ENCODE assay signal across 9 cellular contexts in the genomic region with DNA sequence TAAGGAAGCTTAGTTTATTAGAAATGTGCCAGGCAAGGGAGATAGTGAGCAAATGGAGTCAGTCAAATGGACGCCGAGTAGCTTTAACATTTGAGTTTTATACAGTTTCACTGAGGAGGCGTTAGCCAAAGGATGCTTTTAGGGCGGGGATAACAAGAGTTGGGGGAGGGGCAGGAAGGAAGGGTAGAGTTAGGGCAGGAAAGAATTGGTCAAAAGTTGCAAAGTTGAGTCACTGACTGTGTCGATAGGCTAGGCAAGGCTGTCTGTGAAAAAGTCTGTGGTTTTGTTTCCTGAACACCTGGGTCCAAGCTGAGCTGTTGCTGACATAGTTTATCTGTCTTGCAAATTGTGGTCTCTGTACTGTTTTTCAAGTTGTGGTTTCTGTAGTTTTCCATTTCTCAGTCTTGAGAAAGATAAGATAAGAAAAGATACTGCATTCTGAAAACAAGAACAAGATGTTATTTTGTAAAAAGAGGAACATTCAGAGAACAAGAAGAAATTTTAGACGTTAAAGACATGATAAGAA.
DNase-seq lines count a peak whose midpoint lies in the region; ATAC-seq and TF ChIP-seq lines count a peak whose summit lies in the region.
"Had no signal": no experiment of that assay in that cellular context is flagged by ENCODE, and none has a peak within 500 bp of the region (broad histone marks: within the 10 kb centered on the region; RNA-seq: fewer than 3 reads in every experiment).

No MANE protein-coding gene starts in this region.

- no peaks in the 10 kb centered on the region for H3K27me3 ChIP-seq in adrenal gland
- no peaks in the 10 kb centered on the region for H3K27me3 ChIP-seq in naive thymus-derived CD4-positive, alpha-beta T cell (ENCODE audit: control insufficient read depth in 2 of 2, insufficient read depth in 2 of 2, low read length in 2 of 2)
- no peaks in the 10 kb centered on the region for H3K27me3 ChIP-seq in upper lobe of left lung

- POLR2A ChIA-PET in naive thymus-derived CD4-positive, alpha-beta T cell (lab: Charles Lee): interaction anchor here (0.7 to 5.7 kb wide), 24 partner anchors 8 to 243 kb away, joined by 3 to 103 read pairs (median 4); a partner anchor contains a TSS

- peak overlapping the region; percentile 92 to 99 (median 97) for H3K27ac Mint-ChIP-seq in naive thymus-derived CD4-positive, alpha-beta T cell

- peaks cover 0 to 15% of the 10 kb centered on the region in 2 donors for H3K4me1 ChIP-seq in adrenal gland (replicated peaks in 1 of 2)
- peaks cover 61% of the 10 kb centered on the region in 2 donors for H3K4me1 ChIP-seq in naive thymus-derived CD4-positive, alpha-beta T cell (ENCODE audit: control insufficient read depth in 2 of 2, insufficient read depth in 2 of 2, low read length in 2 of 2)
- H3K4me1 ChIP-seq in upper lobe of left lung: peaks cover 8 to 21% (median 12%) of the 10 kb centered on the region in 4 donors

- H3K36me3 ChIP-seq in adrenal gland (replicated peaks in 1 of 2) (no peaks in the 10 kb centered on the region), upper lobe of left lung (no peaks in the 10 kb centered on the region)
- no peaks in the 10 kb centered on the region for H3K36me3 ChIP-seq in naive thymus-derived CD4-positive, alpha-beta T cell (ENCODE audit: control insufficient read depth in 2 of 3, insufficient read depth in 3 of 3, low read length in 3 of 3)

- CTCF ChIA-PET in naive thymus-derived CD4-positive, alpha-beta T cell (lab: Charles Lee): interaction anchor here (0.6 to 1.4 kb wide), 7 partner anchors 18 to 237 kb away, joined by 3 to 7 read pairs (median 4); a partner anchor contains a TSS

- no peak overlapping the region for H3K4me3 ChIP-seq in adrenal gland
- no peak overlapping the region for H3K4me3 ChIP-seq in naive thymus-derived CD4-positive, alpha-beta T cell (ENCODE audit: low read length)
- no peak overlapping the region for H3K4me3 ChIP-seq in upper lobe of left lung

- no peak for TF ChIP-seq CTCF in adrenal gland (IDR thresholded peaks at IDR 0.05)
- no peak for TF ChIP-seq CTCF in upper lobe of left lung (IDR thresholded peaks at IDR 0.05)

- H3K4me3 Mint-ChIP-seq in naive thymus-derived CD4-positive, alpha-beta T cell: peak overlapping the region; percentile 36 to 92 (median 76)

- peaks cover 17 to 81% (median 28%) of the 10 kb centered on the region in 5 donors for H3K36me3 Mint-ChIP-seq in naive thymus-derived CD4-positive, alpha-beta T cell

- in situ Hi-C loops in GM18951 (cut with MboI; ENCODE audit: low sequenced_read_pairs, unreplicated experiment): no loop called here

- WGBS in adrenal gland, 4 donors: 36 to 48% (median 41%) methylated on average over 6 of the region's 6 CpGs
- WGBS in upper lobe of left lung, 2 donors: 32% methylated on average over 6 of the region's 6 CpGs

- H3K27me3 Mint-ChIP-seq in naive thymus-derived CD4-positive, alpha-beta T cell: peaks cover 0 to 6% (median 0%) of the 10 kb centered on the region in 5 donors

- H3K9me3 ChIP-seq in adrenal gland (replicated peaks in 1 of 3) (no peaks in the 10 kb centered on the region), upper lobe of left lung (peaks cover 0 to 5% (median 0%) of the 10 kb centered on the region in 4 donors)
- peaks cover 4 to 70% (median 11%) of the 10 kb centered on the region in 3 experiments for H3K9me3 ChIP-seq in naive thymus-derived CD4-positive, alpha-beta T cell (ENCODE audit: control insufficient read depth in 2 of 3, low read length in 3 of 3)

- peaks cover 5 to 83% (median 49%) of the 10 kb centered on the region in 11 donors for H3K9me3 Mint-ChIP-seq in naive thymus-derived CD4-positive, alpha-beta T cell

- peaks cover 33 to 74% (median 51%) of the 10 kb centered on the region in 7 donors for H3K4me1 Mint-ChIP-seq in naive thymus-derived CD4-positive, alpha-beta T cell

- peak; percentile 42 to 98 (median 74) for DNase-seq in T-helper 1 cell
- DNase-seq in adrenal gland: peak in 5 of 7 donors; percentile 25 to 58 (median 48)
- DNase-seq in naive thymus-derived CD4-positive, alpha-beta T cell: peak; percentile 35 to 96 (median 92)
- DNase-seq in upper lobe of left lung: peak in 1 of 2 donors; percentile 52
- no peak for DNase-seq in retina
- no peak for DNase-seq in globus pallidus (ENCODE audit: low spot score)

- peak; percentile 24 for TF ChIP-seq POLR2A in GM18951 (IDR thresholded peaks at IDR 0.05; ENCODE audit: extremely low read depth, insufficient read depth, insufficient read length)
- no peak for TF ChIP-seq POLR2A in adrenal gland (IDR thresholded peaks at IDR 0.05)
- peak in 1 of 4 donors; percentile 28 for TF ChIP-seq POLR2A in upper lobe of left lung (IDR thresholded peaks at IDR 0.05)

- TF ChIP-seq EP300 in upper lobe of left lung (IDR thresholded peaks at IDR 0.05): no peak

- ATAC-seq in HG03066 (IDR thresholded peaks at IDR 0.05; ENCODE audit: low read depth, unreplicated experiment) (peak; percentile 97), upper lobe of left lung (ENCODE audit: low FRiP score in 2 of 2) (peak; percentile 77 to 78)
- peak; percentile 97 for ATAC-seq in naive thymus-derived CD4-positive, alpha-beta T cell

- H3K27ac ChIP-seq in adrenal gland (peak overlapping the region in 2 of 5 donors; percentile 36 to 64), upper lobe of left lung (peak overlapping the region; percentile 57 to 82 (median 78))
- H3K27ac ChIP-seq in naive thymus-derived CD4-positive, alpha-beta T cell (ENCODE audit: low read depth, low read length): peak overlapping the region; percentile 86
- H3K27ac ChIP-seq: VCaP had no signal

- intact Hi-C loops in adrenal gland (cut with DNase I): no loop called here
- intact Hi-C loops in naive thymus-derived CD4-positive, alpha-beta T cell (cut with micrococcal nuclease): loop anchor here (1.0 to 5.0 kb wide), 12 partner anchors 21 to 574 kb away; a partner anchor contains a TSS

Comparison
In these comparisons a context has a peak if more than half of its experiments do, and no peak if none do; other contexts are left out.
1. DNase-seq: peak in T-helper 1 cell (5 of 5), adrenal gland (5 of 7) and naive thymus-derived CD4-positive, alpha-beta T cell (9 of 9); none in retina (single experiment) and globus pallidus (single experiment).
2. intact Hi-C loops: an anchor here in naive thymus-derived CD4-positive, alpha-beta T cell (1.0 to 5.0 kb wide); none called in adrenal gland.
3. Peak in every context shown above with its lines, with median percentiles within 50 percentile points of each other: ATAC-seq.